8 cellular contexts compared by ENCODE assay signal in genomic region chr17:78214706-78215061, GRCh38. TPM values are rescaled to one million over a fixed set of nuclear protein-coding genes. Genes with fewer than 3 reads are reported as not detected.
A peak's percentile ranks its signal among the peaks of the same experiment; 100 is the strongest.
DNase-seq lines count a peak whose midpoint lies in the region; ATAC-seq and TF ChIP-seq lines count a peak whose summit lies in the region.

No MANE protein-coding gene starts in this region.

- peak overlapping the region; percentile 21 for H3K27ac ChIP-seq in CD4-positive, alpha-beta memory T cell (ENCODE audit: low read depth, low read length)
- H3K27ac ChIP-seq in coronary artery, result no peak overlapping the region

- peak overlapping the region; percentile 28 to 84 (median 72) for H3K4me3 Mint-ChIP-seq in CD4-positive, alpha-beta memory T cell
- peak overlapping the region; percentile 92 for H3K4me3 Mint-ChIP-seq in natural killer cell treated with Interleukin-12 subunit alpha and Interleukin-12 subunit beta and Interleukin-15 and Interleukin-18, amount 100 ng/mL, for 72 hours

- no peaks in the 10 kb centered on the region for H3K9me3 Mint-ChIP-seq in CD4-positive, alpha-beta memory T cell
- no peaks in the 10 kb centered on the region for H3K9me3 Mint-ChIP-seq in natural killer cell treated with Interleukin-12 subunit alpha and Interleukin-12 subunit beta and Interleukin-15 and Interleukin-18, amount 100 ng/mL, for 72 hours

- H3K9me3 ChIP-seq in CD4-positive, alpha-beta memory T cell (ENCODE audit: control insufficient read depth in 1 of 2, low read length in 2 of 2), result no peaks in the 10 kb centered on the region
- no peaks in the 10 kb centered on the region for H3K9me3 ChIP-seq in MG63

- intact Hi-C loops in CD4-positive, alpha-beta memory T cell (cut with micrococcal nuclease), result loop anchor here (1.0 to 2.0 kb wide), 2 partner anchors 38 to 74 kb away; no protein-coding TSS in a partner anchor

- peak overlapping the region in 1 of 7 donors; percentile 84 for H3K27ac Mint-ChIP-seq in CD4-positive, alpha-beta memory T cell
- peak overlapping the region in 1 of 2 donors; percentile 61 for H3K27ac Mint-ChIP-seq in natural killer cell treated with Interleukin-12 subunit alpha and Interleukin-12 subunit beta and Interleukin-15 and Interleukin-18, amount 100 ng/mL, for 72 hours

- peaks cover 3 to 9% (median 5%) of the 10 kb centered on the region in 4 donors for H3K4me1 Mint-ChIP-seq in CD4-positive, alpha-beta memory T cell
- no peaks in the 10 kb centered on the region for H3K4me1 Mint-ChIP-seq in natural killer cell treated with Interleukin-12 subunit alpha and Interleukin-12 subunit beta and Interleukin-15 and Interleukin-18, amount 100 ng/mL, for 72 hours (ENCODE audit: low read depth in 2 of 2)

- no peak for TF ChIP-seq CTCF in coronary artery (IDR thresholded peaks at IDR 0.05)

- H3K27me3 ChIP-seq in CD4-positive, alpha-beta memory T cell (ENCODE audit: insufficient read depth, low read length), result no peaks in the 10 kb centered on the region
- no peaks in the 10 kb centered on the region for H3K27me3 ChIP-seq in MG63

- ATAC-seq in natural killer cell treated with Interleukin-12 subunit alpha and Interleukin-12 subunit beta and Interleukin-15 and Interleukin-18, amount 100 ng/mL, for 72 hours, result no peak
- ATAC-seq in HG02610 (IDR thresholded peaks at IDR 0.05; ENCODE audit: unreplicated experiment), result no peak
- ATAC-seq in HG03108 (IDR thresholded peaks at IDR 0.05; ENCODE audit: unreplicated experiment), result no peak

- POLR2A ChIA-PET in CD4-positive, alpha-beta memory T cell (lab: Charles Lee; ENCODE audit: partially characterized antibody), result interaction anchor here (2.1 kb wide), 1 partner anchor 75 kb away, joined by 8 read pairs; no protein-coding TSS in a partner anchor

- H3K4me3 ChIP-seq in CD4-positive, alpha-beta memory T cell (ENCODE audit: low read length in 2 of 2), result peak overlapping the region in 1 of 2 donors; percentile 69
- H3K4me3 ChIP-seq in MG63 (peak overlapping the region; percentile 85), coronary artery (peak overlapping the region; percentile 67)

- H3K36me3 Mint-ChIP-seq in CD4-positive, alpha-beta memory T cell, result no peaks in the 10 kb centered on the region
- no peaks in the 10 kb centered on the region for H3K36me3 Mint-ChIP-seq in natural killer cell treated with Interleukin-12 subunit alpha and Interleukin-12 subunit beta and Interleukin-15 and Interleukin-18, amount 100 ng/mL, for 72 hours

- H3K36me3 ChIP-seq in CD4-positive, alpha-beta memory T cell (ENCODE audit: insufficient read depth, low read length), result no peaks in the 10 kb centered on the region
- H3K36me3 ChIP-seq in MG63, result peaks cover 52% of the 10 kb centered on the region

- CTCF ChIA-PET in CD4-positive, alpha-beta memory T cell (lab: Charles Lee; ENCODE audit: partially characterized antibody), result no interaction called here

- H3K27me3 Mint-ChIP-seq in CD4-positive, alpha-beta memory T cell, result no peaks in the 10 kb centered on the region
- no peaks in the 10 kb centered on the region for H3K27me3 Mint-ChIP-seq in natural killer cell treated with Interleukin-12 subunit alpha and Interleukin-12 subunit beta and Interleukin-15 and Interleukin-18, amount 100 ng/mL, for 72 hours

- H3K4me1 ChIP-seq in CD4-positive, alpha-beta memory T cell (ENCODE audit: insufficient read depth, low read length), result peaks cover 8% of the 10 kb centered on the region

- DNase-seq in CD4-positive, alpha-beta memory T cell, result no peak
- DNase-seq in MG63 (no peak), coronary artery (ENCODE audit: low spot score) (no peak), retina (no peak)
- no peak for DNase-seq in natural killer cell treated with Interleukin-12 subunit alpha and Interleukin-12 subunit beta and Interleukin-15 and Interleukin-18, amount 100 ng/mL, for 72 hours (ENCODE audit: low spot score)
- no peak for DNase-seq in stimulated activated naive CD4-positive, alpha-beta T cell treated with Interleukin-2 at 50 U/mL for 16 hours (lab: John Stamatoyannopoulos, UW)

RNA-seq across cellular contexts. Expression of gene BIRC5, which starts 0.6 kb away (rescaled TPM):
- under 1 TPM in 1 of 2 experiments, not detected in 1; 0.32 TPM for total RNA-seq in CD4-positive, alpha-beta memory T cell
- under 1 TPM in 1 of 2 donors, not detected in 1; 0.18 TPM for polyA plus RNA-seq in CD4-positive, alpha-beta memory T cell
- 188 and 218 TPM in 2 replicates for total RNA-seq in MG63 (2014; rRNA removed; shearing (Covaris generic); ENCODE audit: low replicate concordance)
- total RNA-seq in natural killer cell treated with Interleukin-12 subunit alpha and Interleukin-12 subunit beta and Interleukin-15 and Interleukin-18, amount 100 ng/mL, for 72 hours, result 100 to 1,000 TPM in 1 of 2 donors, 10 to 100 TPM in 1; 42.4 to 100 TPM

RNA-seq across cellular contexts. Expression of gene TMEM235, which starts 16.7 kb away (rescaled TPM):
- total RNA-seq in CD4-positive, alpha-beta memory T cell, result not detected
- not detected for polyA plus RNA-seq in CD4-positive, alpha-beta memory T cell
- total RNA-seq in MG63 (2014; rRNA removed; shearing (Covaris generic); ENCODE audit: low replicate concordance), result not detected in 2 replicates
- total RNA-seq in natural killer cell treated with Interleukin-12 subunit alpha and Interleukin-12 subunit beta and Interleukin-15 and Interleukin-18, amount 100 ng/mL, for 72 hours, result not detected

RNA-seq across cellular contexts. Expression of gene AFMID, which starts 27.5 kb away (rescaled TPM):
- 1 to 10 TPM; 3.6 to 3.8 TPM for total RNA-seq in CD4-positive, alpha-beta memory T cell
- 1 to 10 TPM in 1 of 2 donors, not detected in 1; 2.2 TPM for polyA plus RNA-seq in CD4-positive, alpha-beta memory T cell
- total RNA-seq in MG63 (2014; rRNA removed; shearing (Covaris generic); ENCODE audit: low replicate concordance), result 49.6 and 74.8 TPM in 2 replicates
- total RNA-seq in natural killer cell treated with Interleukin-12 subunit alpha and Interleukin-12 subunit beta and Interleukin-15 and Interleukin-18, amount 100 ng/mL, for 72 hours, result 10 to 100 TPM; 17.0 to 49.7 TPM

RNA-seq across cellular contexts. Expression of gene TK1, which starts 27.8 kb away (rescaled TPM):
- total RNA-seq in CD4-positive, alpha-beta memory T cell, result under 1 TPM in 1 of 2 experiments, not detected in 1; 0.55 TPM
- 1 to 10 TPM in 1 of 2 donors, under 1 TPM in 1; 0.88 to 1.4 TPM for polyA plus RNA-seq in CD4-positive, alpha-beta memory T cell
- 147 and 288 TPM in 2 replicates for total RNA-seq in MG63 (2014; rRNA removed; shearing (Covaris generic); ENCODE audit: low replicate concordance)
- total RNA-seq in natural killer cell treated with Interleukin-12 subunit alpha and Interleukin-12 subunit beta and Interleukin-15 and Interleukin-18, amount 100 ng/mL, for 72 hours, result 100 to 1,000 TPM in 1 of 2 donors, 10 to 100 TPM in 1; 66.8 to 138 TPM

RNA-seq across cellular contexts. Expression of gene SYNGR2, which starts 46.3 kb away (rescaled TPM):
- 10 to 100 TPM; 60.3 to 61.6 TPM for total RNA-seq in CD4-positive, alpha-beta memory T cell
- 100 to 1,000 TPM; 144 to 234 TPM for polyA plus RNA-seq in CD4-positive, alpha-beta memory T cell
- 41.3 and 73.2 TPM in 2 replicates for total RNA-seq in MG63 (2014; rRNA removed; shearing (Covaris generic); ENCODE audit: low replicate concordance)
- total RNA-seq in natural killer cell treated with Interleukin-12 subunit alpha and Interleukin-12 subunit beta and Interleukin-15 and Interleukin-18, amount 100 ng/mL, for 72 hours, result 100 to 1,000 TPM in 1 of 2 donors, 10 to 100 TPM in 1; 84.9 to 120 TPM

Comparison
In these comparisons a context has a peak if more than half of its experiments do, and no peak if none do; other contexts are left out.
1. RNA of gene BIRC5, which starts 0.6 kb away (total RNA-seq): 188 to 218 TPM in MG63 and 42.4 to 100 TPM in natural killer cell treated with Interleukin-12 subunit alpha and Interleukin-12 subunit beta and Interleukin-15 and Interleukin-18, amount 100 ng/mL, for 72 hours; 0.32 TPM in CD4-positive, alpha-beta memory T cell; every median in the first group is over 10 times any median in the second.